8 cellular contexts compared by ENCODE assay signal in the genomic region with DNA sequence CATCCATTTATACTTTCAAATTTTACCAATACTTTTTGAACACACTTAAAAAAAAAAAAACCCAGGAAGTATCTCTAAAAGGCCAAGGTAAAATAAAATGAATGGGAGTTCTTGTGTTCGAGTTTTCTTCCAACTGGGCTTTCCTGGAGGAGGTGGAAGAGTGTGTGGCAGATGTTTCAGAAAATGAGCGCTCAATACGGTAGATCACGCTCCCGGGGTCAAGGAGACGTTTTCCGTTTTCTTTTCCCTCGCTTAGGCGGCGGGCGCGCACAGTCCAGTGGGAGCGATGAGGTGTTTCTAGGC. TPM values are rescaled to one million over a fixed set of nuclear protein-coding genes. Genes with fewer than 3 reads are reported as not detected.
DNase-seq lines count a peak whose midpoint lies in the region; ATAC-seq and TF ChIP-seq lines count a peak whose summit lies in the region.

No MANE protein-coding gene starts in this region.

- peaks cover 18% of the 10 kb centered on the region for H4K20me1 ChIP-seq in smooth muscle cell (ENCODE audit: low read depth)

- H3K4me3 Mint-ChIP-seq in WTC11 (peak overlapping the region; percentile 57), glutamatergic neuron (ENCODE audit: unreplicated experiment) (peak overlapping the region; percentile 69)

- DNase-seq in HAP-1 (ENCODE audit: low spot score in 2 of 2) (no peak), WTC11 (ENCODE audit: low spot score) (no peak), glutamatergic neuron (no peak), smooth muscle cell (lab: John Stamatoyannopoulos, UW; ENCODE audit: unreplicated experiment) (no peak), NCI-H1417 (lab: John Stamatoyannopoulos, UW) (no peak)
- DNase-seq in stimulated activated CD4-positive, alpha-beta T cell treated with anti-CD3 and anti-CD28 coated beads, Interleukin-15, amount 100 ng/mL, for 24 hours, result no peak

- H3K4me3 ChIP-seq in HAP-1 (peak overlapping the region; percentile 16), smooth muscle cell (peak overlapping the region; percentile 39)

- H3K36me3 Mint-ChIP-seq in WTC11 (0 out of 2 replicates have a peak, but pooled peaks cover 2% of the 10 kb centered on the region), glutamatergic neuron (ENCODE audit: unreplicated experiment) (no peaks in the 10 kb centered on the region)

- peak overlapping the region; percentile 55 for H3K9ac ChIP-seq in smooth muscle cell (ENCODE audit: low read depth)

- in situ Hi-C loops in HAP-1 (cut with MboI; ENCODE audit: low sequenced_read_pairs), result no loop called here

- no peaks in the 10 kb centered on the region for H3K27me3 Mint-ChIP-seq in WTC11 (ENCODE audit: low read depth)
- H3K27me3 Mint-ChIP-seq in glutamatergic neuron (ENCODE audit: unreplicated experiment), result no peaks in the 10 kb centered on the region

- peak overlapping the region; percentile 88 for H2AFZ ChIP-seq in smooth muscle cell (ENCODE audit: low read depth)

- H3K9me3 Mint-ChIP-seq in WTC11 (no peaks in the 10 kb centered on the region; the same call in 1 of the 2 replicates), glutamatergic neuron (ENCODE audit: unreplicated experiment) (peaks cover 8% of the 10 kb centered on the region)

- H3K4me1 ChIP-seq in HAP-1 (peaks cover 23% of the 10 kb centered on the region), smooth muscle cell (ENCODE audit: low read depth) (peaks cover 8% of the 10 kb centered on the region)

- H3K36me3 ChIP-seq in HAP-1 (replicated peaks), result peaks cover 6% of the 10 kb centered on the region
- H3K36me3 ChIP-seq in smooth muscle cell (ENCODE audit: low read depth), result no peaks in the 10 kb centered on the region

- 0 out of 2 replicates have a peak, but pooled peaks cover 2% of the 10 kb centered on the region for H3K9me3 ChIP-seq in HAP-1
- no peaks in the 10 kb centered on the region for H3K9me3 ChIP-seq in smooth muscle cell (replicated peaks; ENCODE audit: low read depth)

- peaks cover 34% of the 10 kb centered on the region for H3K79me2 ChIP-seq in smooth muscle cell (ENCODE audit: low read depth)

- H3K4me1 Mint-ChIP-seq in WTC11 (peaks cover 19% of the 10 kb centered on the region), glutamatergic neuron (ENCODE audit: low read depth, unreplicated experiment) (peaks cover 15% of the 10 kb centered on the region)

- H3K27ac Mint-ChIP-seq in WTC11 (peak overlapping the region; percentile 89), glutamatergic neuron (ENCODE audit: unreplicated experiment) (peak overlapping the region; percentile 92)

- H3K27me3 ChIP-seq in HAP-1 (ENCODE audit: low read depth) (no peaks in the 10 kb centered on the region), smooth muscle cell (ENCODE audit: low read depth) (no peaks in the 10 kb centered on the region)

- WGBS in smooth muscle cell (ENCODE audit: low lambda C conversion rate), result 4% methylated on average over 13 of the region's 13 CpGs

- CTCF ChIA-PET in WTC11 (lab: Charles Lee), result interaction anchor here (1.0 to 2.5 kb wide), 3 partner anchors 14 to 178 kb away, joined by 4 to 12 read pairs (median 4); partner anchors contain the start of gene KIF1B

- H3K27ac ChIP-seq in smooth muscle cell (ENCODE audit: low read depth), result peak overlapping the region; percentile 79

- no peaks in the 10 kb centered on the region for H3F3A ChIP-seq in smooth muscle cell (ENCODE audit: low read depth)

- TF ChIP-seq CTCF in WTC11 (IDR thresholded peaks at IDR 0.05) (no peak), glutamatergic neuron (IDR thresholded peaks at IDR 0.05; ENCODE audit: partially characterized antibody, unreplicated experiment) (no peak), smooth muscle cell (IDR thresholded peaks at IDR 0.05; ENCODE audit: borderline replicate concordance, insufficient read depth, poor library complexity, severe bottlenecking) (no peak)

- ATAC-seq in WTC11 (no peak), HG02763 (IDR thresholded peaks at IDR 0.05; ENCODE audit: unreplicated experiment) (no peak), HG02642 (IDR thresholded peaks at IDR 0.05; ENCODE audit: poor library complexity, unreplicated experiment) (no peak)

- peak overlapping the region; percentile 83 for H3K4me2 ChIP-seq in smooth muscle cell

- POLR2A ChIA-PET in WTC11 (lab: Charles Lee), result interaction anchor here (2.5 kb wide), 1 partner anchor 14 kb away, joined by 8 read pairs; no protein-coding TSS in a partner anchor

TF ChIP-seq in WTC11, 78 proteins besides CTCF, POLR2A, EP300 and RAD21 (continues in another document):
- TF ChIP-seq MYBL2 (CRISPR knock-in tag; IDR thresholded peaks at IDR 0.05) (no peak), HMGA2 (CRISPR knock-in tag; IDR thresholded peaks at IDR 0.05) (no peak), E2F4 (CRISPR knock-in tag; IDR thresholded peaks at IDR 0.05; ENCODE audit: borderline replicate concordance, low read depth) (no peak), JUN (CRISPR knock-in tag; IDR thresholded peaks at IDR 0.05) (no peak), PRDM15 (CRISPR knock-in tag; IDR thresholded peaks at IDR 0.05) (no peak), IRF2 (CRISPR knock-in tag; IDR thresholded peaks at IDR 0.05; ENCODE audit: borderline replicate concordance, low read depth) (no peak), ZSCAN18 (CRISPR knock-in tag; IDR thresholded peaks at IDR 0.05) (no peak)
- TF ChIP-seq, protein P1, sequence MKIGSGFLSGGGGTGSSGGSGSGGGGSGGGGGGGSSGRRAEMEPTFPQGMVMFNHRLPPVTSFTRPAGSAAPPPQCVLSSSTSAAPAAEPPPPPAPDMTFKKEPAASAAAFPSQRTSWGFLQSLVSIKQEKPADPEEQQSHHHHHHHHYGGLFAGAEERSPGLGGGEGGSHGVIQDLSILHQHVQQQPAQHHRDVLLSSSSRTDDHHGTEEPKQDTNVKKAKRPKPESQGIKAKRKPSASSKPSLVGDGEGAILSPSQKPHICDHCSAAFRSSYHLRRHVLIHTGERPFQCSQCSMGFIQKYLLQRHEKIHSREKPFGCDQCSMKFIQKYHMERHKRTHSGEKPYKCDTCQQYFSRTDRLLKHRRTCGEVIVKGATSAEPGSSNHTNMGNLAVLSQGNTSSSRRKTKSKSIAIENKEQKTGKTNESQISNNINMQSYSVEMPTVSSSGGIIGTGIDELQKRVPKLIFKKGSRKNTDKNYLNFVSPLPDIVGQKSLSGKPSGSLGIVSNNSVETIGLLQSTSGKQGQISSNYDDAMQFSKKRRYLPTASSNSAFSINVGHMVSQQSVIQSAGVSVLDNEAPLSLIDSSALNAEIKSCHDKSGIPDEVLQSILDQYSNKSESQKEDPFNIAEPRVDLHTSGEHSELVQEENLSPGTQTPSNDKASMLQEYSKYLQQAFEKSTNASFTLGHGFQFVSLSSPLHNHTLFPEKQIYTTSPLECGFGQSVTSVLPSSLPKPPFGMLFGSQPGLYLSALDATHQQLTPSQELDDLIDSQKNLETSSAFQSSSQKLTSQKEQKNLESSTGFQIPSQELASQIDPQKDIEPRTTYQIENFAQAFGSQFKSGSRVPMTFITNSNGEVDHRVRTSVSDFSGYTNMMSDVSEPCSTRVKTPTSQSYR (CRISPR knock-in tag; IDR thresholded peaks at IDR 0.05), result no peak

RNA-seq across cellular contexts. Expression of gene UBE4B, which starts 0.5 kb away (rescaled TPM):
- total RNA-seq in WTC11 (2021) (78.0 to 80.8 TPM (median 79.6 TPM) in 3 replicates), glutamatergic neuron (ENCODE audit: unreplicated experiment) (94.1 TPM), smooth muscle cell (46.4 and 54.7 TPM in 2 replicates)
- polyA plus RNA-seq in smooth muscle cell, result 20.9 and 24.2 TPM in 2 replicates

RNA-seq across cellular contexts. Expression of gene RBP7, which starts 35.2 kb away (rescaled TPM):
- total RNA-seq in WTC11 (2021) (3.2 to 4.9 TPM (median 4.3 TPM) in 3 replicates), glutamatergic neuron (ENCODE audit: unreplicated experiment) (not detected), smooth muscle cell (0.45 and 0.58 TPM in 2 replicates)
- polyA plus RNA-seq in smooth muscle cell, result 0.70 TPM in 1 of 2 replicates, not detected in the other
